In genomic region chr18:6629635-6630140, GRCh38 we compare ENCODE assay signal across 18 cellular contexts.
DNase-seq lines count a peak whose midpoint lies in the region; ATAC-seq, FAIRE-seq and TF ChIP-seq lines count a peak whose summit lies in the region.
"Had no signal": no experiment of that assay in that cellular context is flagged by ENCODE, and none has a peak within 500 bp of the region (broad histone marks: within the 10 kb centered on the region; RNA-seq: fewer than 3 reads in every experiment).

No MANE protein-coding gene starts in this region.

- H3K27ac ChIP-seq in IMR-90 (ENCODE audit: insufficient read depth, low read length): no peak overlapping the region
- H3K27ac ChIP-seq: A549, tibial nerve had no signal

- no TSS peak for BruUV-seq in IMR-90 (replicated peaks; lab: Mats Ljungman, UMichigan)

- no peak overlapping the region for H4K5ac ChIP-seq in IMR-90 (ENCODE audit: low read depth, low read length)

- H3K56ac ChIP-seq in IMR-90 (ENCODE audit: extremely low read depth, insufficient read depth, low read length): no peak overlapping the region

- H3K9me1 ChIP-seq in IMR-90 (ENCODE audit: insufficient read depth, low read length): peaks cover 2% of the 10 kb centered on the region; the same call in 1 of the 2 replicates

- intact Hi-C loops in IMR-90 (cut with micrococcal nuclease): loop anchor here (5.0 kb wide), 4 partner anchors 67 to 243 kb away; no protein-coding TSS in a partner anchor

- in situ Hi-C loops in IMR-90 (cut with MboI; ENCODE audit: low sequenced_read_pairs): no loop called here

- POLR2A ChIA-PET in IMR-90 (lab: Charles Lee; ENCODE audit: unreplicated experiment): no interaction called here

- H3K4me3 ChIP-seq in IMR-90 (ENCODE audit: insufficient read depth, low read depth, low read length): no peak overlapping the region
- no peak overlapping the region for H3K4me3 ChIP-seq in bronchial epithelial cell (ENCODE audit: low read depth, low read length)
- no peak overlapping the region for H3K4me3 ChIP-seq in H7 (ENCODE audit: insufficient read depth, low read depth, low read length)
- H3K4me3 ChIP-seq: A549, HAP-1, tibial nerve had no signal

- no peak overlapping the region; the same call in 1 of the 2 replicates for H3K9ac ChIP-seq in IMR-90 (ENCODE audit: low read depth, low read length)

- no peak overlapping the region for H4K8ac ChIP-seq in IMR-90 (ENCODE audit: low read depth in 2 of 2, low read length in 2 of 2)

- dilution Hi-C loops in IMR-90 (cut with HindIII; ENCODE audit: low sequenced_read_pairs, unreplicated experiment): no loop called here

- H3K23ac ChIP-seq in IMR-90 (ENCODE audit: low read depth, low read length): no peak overlapping the region

- no peak overlapping the region for H4K91ac ChIP-seq in IMR-90 (ENCODE audit: insufficient read depth, low read depth, low read length)

- no peak overlapping the region for H2BK15ac ChIP-seq in IMR-90 (ENCODE audit: low read depth, low read length)

- CTCF ChIA-PET in IMR-90 (lab: Yijun Ruan, JAX): interaction anchor here (0.6 to 0.7 kb wide), 2 partner anchors 20 to 54 kb away, joined by 3 to 4 read pairs; no protein-coding TSS in a partner anchor

- DNase-seq in AG08395 (ENCODE audit: low spot score): peak; percentile 20
- peak; percentile 88 for DNase-seq in IMR-90
- peak; percentile 61 for DNase-seq in bronchial epithelial cell (ENCODE audit: low read depth)
- peak; percentile 54 for DNase-seq in myocyte (ENCODE audit: low read depth)
- DNase-seq in H7: no peak
- DNase-seq in NCI-H2029 treated with DMSO at 0.1 percent for 48 hours (lab: John Stamatoyannopoulos, UW): no peak
- DNase-seq: activated CD4-positive, alpha-beta T cell treated with anti-CD3 and anti-CD28 coated beads, Interleukin-2, amount 50 U/mL, for 4 hours; activated naive CD8-positive, alpha-beta T cell treated with anti-CD3 and anti-CD28 coated beads for 36 hours; activated T-cell treated with anti-CD3 and anti-CD28 coated beads, Interleukin-2, amount 50 U/mL, for 1 hour; CD8-positive, alpha-beta T cell; cerebellar nuclear complex; NCI-H1105 treated with DMSO at 0.1 percent for 48 hours had no signal

- H3K4me2 ChIP-seq in IMR-90 (ENCODE audit: low read depth, low read length): peak overlapping the region; percentile 63; the same call in 1 of the 2 replicates
- H3K4me2 ChIP-seq: A549 had no signal

- ATAC-seq in IMR-90 (ENCODE audit: low read depth) (peak; percentile 84), HG03378 (IDR thresholded peaks at IDR 0.05; ENCODE audit: unreplicated experiment) (no peak), GM21390 (IDR thresholded peaks at IDR 0.05; ENCODE audit: unreplicated experiment) (no peak)
- ATAC-seq: A549; CD8-positive, alpha-beta T cell had no signal

- TF ChIP-seq RAD21 in IMR-90 (IDR thresholded peaks at IDR 0.05; ENCODE audit: low read length): no peak

- no peak overlapping the region for H2AK9ac ChIP-seq in IMR-90 (replicated peaks; ENCODE audit: low read depth, low read length, poor library complexity)

- H2BK5ac ChIP-seq in IMR-90 (ENCODE audit: low read depth, low read length, poor library complexity, severe bottlenecking): peak overlapping the region; percentile 41

- whole genome bisulfite sequencing in IMR-90 (ENCODE audit: extremely low coverage in 2 of 2, insufficient read length in 1 of 2), 2 experiments: no CpG with 5 or more reads among the region's 5 CpGs

- no peak overlapping the region for H2AFZ ChIP-seq in IMR-90 (replicated peaks; ENCODE audit: low read length, poor library complexity)

- H3K27me3 ChIP-seq in IMR-90 (ENCODE audit: control insufficient read depth, insufficient read depth, low read length) (no peaks in the 10 kb centered on the region; the same call in 1 of the 2 replicates), bronchial epithelial cell (ENCODE audit: control insufficient read depth, insufficient read depth, low read length) (no peaks in the 10 kb centered on the region), H7 (ENCODE audit: control insufficient read depth, insufficient read depth, low read length) (no peaks in the 10 kb centered on the region)
- H3K27me3 ChIP-seq: tibial nerve had no signal

- no peaks in the 10 kb centered on the region for H3K36me3 ChIP-seq in IMR-90 (ENCODE audit: control insufficient read depth, insufficient read depth, low read length)
- no peaks in the 10 kb centered on the region for H3K36me3 ChIP-seq in bronchial epithelial cell (ENCODE audit: control insufficient read depth, insufficient read depth, low read length)
- no peaks in the 10 kb centered on the region for H3K36me3 ChIP-seq in H7 (replicated peaks; ENCODE audit: control insufficient read depth, insufficient read depth, low read length)
- H3K36me3 ChIP-seq: HAP-1, tibial nerve had no signal

- H4K20me1 ChIP-seq in IMR-90 (ENCODE audit: insufficient read depth, low read length): no peaks in the 10 kb centered on the region

- TF ChIP-seq CTCF in IMR-90 (conservative IDR thresholded peaks at IDR 0.05; ENCODE audit: low read depth, low read length) (no peak), bronchial epithelial cell (IDR thresholded peaks at IDR 0.05; ENCODE audit: insufficient read depth, low read length, severe bottlenecking) (no peak)

- no peak for FAIRE-seq in bronchial epithelial cell (lab: Jason Lieb, UNC)
- FAIRE-seq: A549, GM12891 had no signal

- no peaks in the 10 kb centered on the region for H3K9me3 ChIP-seq in IMR-90 (ENCODE audit: control insufficient read depth, insufficient read depth, low read length)
- H3K9me3 ChIP-seq: A549, HAP-1 had no signal

- H3K18ac ChIP-seq in IMR-90 (ENCODE audit: low read depth, low read length): no peak overlapping the region

- TF ChIP-seq POLR2A in IMR-90 (IDR thresholded peaks at IDR 0.05; ENCODE audit: low read depth, low read length): no peak

- no peak overlapping the region for H3K4ac ChIP-seq in IMR-90 (ENCODE audit: low read depth, low read length)

- H2BK120ac ChIP-seq in IMR-90 (ENCODE audit: low read depth, low read length): no peak overlapping the region

- H2AK5ac ChIP-seq in IMR-90 (ENCODE audit: low read depth, low read length): no peak overlapping the region

- no peaks in the 10 kb centered on the region for H3K79me1 ChIP-seq in IMR-90 (ENCODE audit: low read depth in 1 of 2, low read length in 2 of 2)

- H2BK20ac ChIP-seq in IMR-90 (ENCODE audit: low read depth, low read length): no peak overlapping the region

- H3K14ac ChIP-seq in IMR-90 (replicated peaks; ENCODE audit: low read depth, low read length): no peak overlapping the region

- H3K4me1 ChIP-seq in IMR-90 (ENCODE audit: control insufficient read depth, insufficient read depth, low read length): peaks cover 14% of the 10 kb centered on the region
- H3K4me1 ChIP-seq: A549, HAP-1 had no signal

TF ChIP-seq in IMR-90, 13 proteins besides CTCF, POLR2A, EP300 and RAD21:
- TF ChIP-seq USF2 (IDR thresholded peaks at IDR 0.05; ENCODE audit: low read depth, low read length) (no peak), CEBPB (IDR thresholded peaks at IDR 0.05; ENCODE audit: low read depth, low read length) (peak; percentile 82), FOS (IDR thresholded peaks at IDR 0.05; ENCODE audit: low read depth, low read length) (peak; percentile 61; the same call in 1 of the 2 replicates)
TF ChIP-seq in IMR-90: peak in this region for 2.

Comparison
In these comparisons a context has a peak if more than half of its experiments do, and no peak if none do; other contexts are left out.
1. DNase-seq: peak in AG08395 (single experiment), IMR-90 (single experiment), bronchial epithelial cell (single experiment) and myocyte (single experiment); none in H7 (single experiment) and NCI-H2029 treated with DMSO at 0.1 percent for 48 hours (single experiment).